ENCODE assay signal across 14 cellular contexts in genomic region chr7:126605553-126605952, GRCh38.
"Had no signal": no experiment of that assay in that cellular context is flagged by ENCODE, and none has a peak within 500 bp of the region (broad histone marks: within the 10 kb centered on the region; RNA-seq: fewer than 3 reads in every experiment).

No MANE protein-coding gene starts in this region.

- H3K27me3 Mint-ChIP-seq: activated CD4-positive, alpha-beta memory T cell treated with anti-CD3 and anti-CD28 coated beads for 36 hours; activated CD8-positive, alpha-beta memory T cell treated with anti-CD3 and anti-CD28 coated beads, Interleukin-2, amount 10 ng/mL, durations not matched to agents 7 days and 5 days; activated naive CD4-positive, alpha-beta T cell treated with anti-CD3 and anti-CD28 coated beads, Interleukin-2, amount 50 U/mL, for 24 hours; activated T-cell treated with anti-CD3 and anti-CD28 coated beads, Interleukin-2, amount 50 U/mL, for 24 hours had no signal

- H3K4me2 ChIP-seq: smooth muscle cell had no signal

- H3K4me3 ChIP-seq: gastroesophageal sphincter, right lobe of liver, smooth muscle cell, transverse colon, vagina had no signal

- H3K4me1 ChIP-seq: gastroesophageal sphincter, right lobe of liver, transverse colon, vagina had no signal

- H3K27ac Mint-ChIP-seq: activated CD4-positive, alpha-beta memory T cell treated with anti-CD3 and anti-CD28 coated beads for 36 hours; activated CD8-positive, alpha-beta memory T cell treated with anti-CD3 and anti-CD28 coated beads, Interleukin-2, amount 10 ng/mL, durations not matched to agents 7 days and 5 days; activated naive CD4-positive, alpha-beta T cell treated with anti-CD3 and anti-CD28 coated beads, Interleukin-2, amount 50 U/mL, for 24 hours; activated T-cell treated with anti-CD3 and anti-CD28 coated beads, Interleukin-2, amount 50 U/mL, for 24 hours had no signal

- H3K4me3 Mint-ChIP-seq: activated CD4-positive, alpha-beta memory T cell treated with anti-CD3 and anti-CD28 coated beads for 36 hours; activated CD8-positive, alpha-beta memory T cell treated with anti-CD3 and anti-CD28 coated beads, Interleukin-2, amount 10 ng/mL, durations not matched to agents 7 days and 5 days; activated naive CD4-positive, alpha-beta T cell treated with anti-CD3 and anti-CD28 coated beads, Interleukin-2, amount 50 U/mL, for 24 hours; activated T-cell treated with anti-CD3 and anti-CD28 coated beads, Interleukin-2, amount 50 U/mL, for 24 hours; neural crest cell had no signal

- H3K27ac ChIP-seq: gastroesophageal sphincter, right lobe of liver, transverse colon, vagina had no signal

- ATAC-seq: activated CD8-positive, alpha-beta memory T cell treated with anti-CD3 and anti-CD28 coated beads, Interleukin-2, amount 10 ng/mL, durations not matched to agents 7 days and 5 days; gastroesophageal sphincter; right lobe of liver had no signal

- H3K36me3 Mint-ChIP-seq: activated CD4-positive, alpha-beta memory T cell treated with anti-CD3 and anti-CD28 coated beads for 36 hours; activated CD8-positive, alpha-beta memory T cell treated with anti-CD3 and anti-CD28 coated beads, Interleukin-2, amount 10 ng/mL, durations not matched to agents 7 days and 5 days; activated naive CD4-positive, alpha-beta T cell treated with anti-CD3 and anti-CD28 coated beads, Interleukin-2, amount 50 U/mL, for 24 hours had no signal

- H3K9me3 Mint-ChIP-seq: activated CD4-positive, alpha-beta memory T cell treated with anti-CD3 and anti-CD28 coated beads for 36 hours; activated naive CD4-positive, alpha-beta T cell treated with anti-CD3 and anti-CD28 coated beads, Interleukin-2, amount 50 U/mL, for 24 hours; activated T-cell treated with anti-CD3 and anti-CD28 coated beads, Interleukin-2, amount 50 U/mL, for 24 hours; neural crest cell had no signal

- H3K4me1 Mint-ChIP-seq: activated CD8-positive, alpha-beta memory T cell treated with anti-CD3 and anti-CD28 coated beads, Interleukin-2, amount 10 ng/mL, durations not matched to agents 7 days and 5 days; activated naive CD4-positive, alpha-beta T cell treated with anti-CD3 and anti-CD28 coated beads, Interleukin-2, amount 50 U/mL, for 24 hours; neural crest cell had no signal

- H3K36me3 ChIP-seq: gastroesophageal sphincter, right lobe of liver, transverse colon, vagina had no signal

- DNase-seq: activated CD4-positive, alpha-beta memory T cell treated with anti-CD3 and anti-CD28 coated beads for 36 hours; activated CD8-positive, alpha-beta memory T cell treated with anti-CD3 and anti-CD28 coated beads, Interleukin-2, amount 10 ng/mL, durations not matched to agents 7 days and 5 days; activated T-cell treated with anti-CD3 and anti-CD28 coated beads, Interleukin-2, amount 50 U/mL, for 24 hours; erythroblast; right lobe of liver; stimulated activated CD4-positive, alpha-beta T cell treated with anti-CD3 and anti-CD28 coated beads, Interleukin-4, amount 100 ng/mL, for 4 hours; stimulated activated CD8-positive, alpha-beta memory T cell treated with anti-CD3 and anti-CD28 coated beads, Interleukin-4, amount 100 ng/mL, for 48 hours; stimulated activated naive CD4-positive, alpha-beta T cell treated with Interleukin-2 at 50 U/mL for 16 hours; transverse colon had no signal

- H3K9me3 ChIP-seq: gastroesophageal sphincter, right lobe of liver, transverse colon, vagina had no signal

- H3K27me3 ChIP-seq: gastroesophageal sphincter, right lobe of liver, transverse colon, vagina had no signal
